ENCODE assay signal across 19 cellular contexts in the genomic region with DNA sequence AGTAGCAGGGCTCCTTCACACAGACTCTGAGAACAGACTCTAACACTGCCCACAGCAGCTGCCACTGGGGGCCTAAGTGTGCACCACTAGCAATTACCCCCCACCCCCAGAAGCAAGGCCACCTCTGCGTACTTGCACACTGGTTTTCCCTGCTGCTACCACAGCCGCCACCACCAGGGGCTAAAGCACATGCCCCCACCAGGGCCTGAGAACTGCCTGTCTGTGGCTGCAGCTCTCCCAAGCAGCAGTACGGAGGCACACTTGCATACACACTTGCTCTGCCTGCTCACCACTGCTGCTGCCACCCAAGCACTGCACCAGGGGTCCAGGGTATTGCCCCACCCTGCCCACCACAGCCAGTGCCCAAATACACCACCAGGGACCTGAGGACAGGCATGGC.
"Had no signal": no experiment of that assay in that cellular context is flagged by ENCODE, and none has a peak within 500 bp of the region (broad histone marks: within the 10 kb centered on the region; RNA-seq: fewer than 3 reads in every experiment).

No MANE protein-coding gene starts in this region.

- H3K27ac Mint-ChIP-seq: naive thymus-derived CD8-positive, alpha-beta T cell; type B pancreatic cell had no signal

- H3K27ac ChIP-seq: coronary artery, heart left ventricle, ovary, right atrium auricular region, sigmoid colon, skin epidermis, uterus had no signal

- H3K4me3 ChIP-seq: coronary artery, heart left ventricle, mucosa of descending colon, ovary, right atrium auricular region, sigmoid colon, skin epidermis, uterus had no signal

- H3K36me3 ChIP-seq: heart left ventricle, ovary, right atrium auricular region, sigmoid colon, uterus had no signal

- H3K4me1 Mint-ChIP-seq: naive thymus-derived CD8-positive, alpha-beta T cell had no signal

- ATAC-seq: esophagus mucosa; left lobe of liver; mucosa of descending colon; naive thymus-derived CD8-positive, alpha-beta T cell had no signal

- H3K4me3 Mint-ChIP-seq: type B pancreatic cell had no signal

- H3K4me1 ChIP-seq: heart left ventricle, right atrium auricular region, sigmoid colon, uterus had no signal

- H3K9me3 Mint-ChIP-seq: type B pancreatic cell had no signal

- H3K9me3 ChIP-seq: mucosa of descending colon, ovary, right atrium auricular region, sigmoid colon had no signal

- H3K27me3 ChIP-seq: heart left ventricle, ovary, right atrium auricular region, sigmoid colon, uterus had no signal

- H3K27me3 Mint-ChIP-seq: naive thymus-derived CD8-positive, alpha-beta T cell; type B pancreatic cell had no signal

- DNase-seq: effector CD8-positive, alpha-beta T cell; heart left ventricle; hippocampal formation; islet precursor cell; mammary epithelial cell; mucosa of descending colon; naive thymus-derived CD8-positive, alpha-beta T cell; ovary; sigmoid colon; stimulated activated CD4-positive, alpha-beta T cell treated with anti-CD3 and anti-CD28 coated beads, Interleukin-12 subunit alpha, Interleukin-12 subunit beta, amount 100 ng/mL, for 4 hours; stimulated activated CD4-positive, alpha-beta T cell treated with anti-CD3 and anti-CD28 coated beads, Interleukin-2, amount 100 ng/mL, for 48 hours; stimulated activated naive CD4-positive, alpha-beta T cell treated with Interleukin-2 at 50 U/mL for 16 hours; uterus had no signal
